ENCODE assay signal across 21 cellular contexts in genomic region chr2:71844967-71845366, GRCh38.
"Had no signal": no experiment of that assay in that cellular context is flagged by ENCODE, and none has a peak within 500 bp of the region (broad histone marks: within the 10 kb centered on the region; RNA-seq: fewer than 3 reads in every experiment).

No MANE protein-coding gene starts in this region.

- FAIRE-seq: K562 had no signal

- DNase-seq: MG63, NCI-H1092, NCI-H1105 treated with DMSO at 0.1 percent for 48 hours, NCI-H1417 treated with DMSO at 0.1 percent for 48 hours, NCI-H146, NCI-H187, NCI-H2029, NCI-H2081 treated with DMSO at 0.1 percent for 48 hours, NCI-H2171, NCI-H226, NCI-H446, NCI-H510A, NCI-H524 treated with DMSO at 0.1 percent for 48 hours, NCI-H69, NCI-H774, SHP77, SK-N-SH, SW 1271 had no signal

- H3K9me3 ChIP-seq: MG63, SK-N-SH had no signal

- H3K27me3 ChIP-seq: MG63 had no signal

- H3K9me2 ChIP-seq: SK-N-SH had no signal

- H3K36me3 ChIP-seq: MG63 had no signal

- H3K9ac ChIP-seq: SK-N-SH had no signal

- H3K4me2 ChIP-seq: SK-N-SH had no signal

- H3K4me3 ChIP-seq: K562, MG63 had no signal

- ATAC-seq: K562, Panc1 had no signal

- H3K27ac ChIP-seq: RWPE1 had no signal
